In genomic region chrX:104013606-104014005, GRCh38 we compare ENCODE assay signal across 37 cellular contexts. TPM values are rescaled to one million over a fixed set of nuclear protein-coding genes. Genes with fewer than 3 reads are reported as not detected.
"Had no signal": no experiment of that assay in that cellular context is flagged by ENCODE, and none has a peak within 500 bp of the region (broad histone marks: within the 10 kb centered on the region; RNA-seq: fewer than 3 reads in every experiment).

H2BW1 (minus strand) TSS chrX:104013708; CDS start chrX:104013576, 132 bp downstream.

- ATAC-seq: activated CD4-positive, alpha-beta T cell treated with anti-CD3 and anti-CD28 coated beads for 36 hours; activated CD4-positive, CD25-positive, alpha-beta regulatory T cell treated with anti-CD3 and anti-CD28 coated beads, Interleukin-2, amount 50 U/mL, for 24 hours; activated CD8-positive, alpha-beta memory T cell treated with anti-CD3 and anti-CD28 coated beads, Interleukin-2, amount 10 ng/mL, durations not matched to agents 7 days and 5 days; activated CD8-positive, alpha-beta T cell treated with anti-CD3 and anti-CD28 coated beads, Interleukin-2, amount 10 ng/mL, durations not matched to agents 7 days and 5 days; activated naive CD8-positive, alpha-beta T cell treated with anti-CD3 and anti-CD28 coated beads, Interleukin-2, amount 50 U/mL, for 24 hours had no signal

- H3K27me3 Mint-ChIP-seq: activated CD4-positive, alpha-beta T cell treated with anti-CD3 and anti-CD28 coated beads, Interleukin-2, amount 10 ng/mL, durations not matched to agents 7 days and 5 days; activated CD8-positive, alpha-beta memory T cell treated with anti-CD3 and anti-CD28 coated beads, Interleukin-2, amount 10 ng/mL, durations not matched to agents 7 days and 5 days; activated naive CD4-positive, alpha-beta T cell treated with anti-CD3 and anti-CD28 coated beads, Interleukin-2, amount 10 ng/mL, durations not matched to agents 7 days and 5 days; activated naive CD8-positive, alpha-beta T cell; activated naive CD8-positive, alpha-beta T cell treated with anti-CD3 and anti-CD28 coated beads, Interleukin-2, amount 50 U/mL, for 24 hours had no signal

- H3K27me3 ChIP-seq: ascending aorta had no signal

- H3K27ac ChIP-seq: ascending aorta, breast epithelium, VCaP had no signal

- H3K36me3 ChIP-seq: ascending aorta, breast epithelium had no signal

- H3K27ac Mint-ChIP-seq: activated CD4-positive, alpha-beta memory T cell treated with anti-CD3 and anti-CD28 coated beads, Interleukin-2, amount 10 ng/mL, durations not matched to agents 7 days and 5 days; activated CD4-positive, alpha-beta T cell treated with anti-CD3 and anti-CD28 coated beads for 36 hours; activated CD4-positive, alpha-beta T cell treated with anti-CD3 and anti-CD28 coated beads, Interleukin-2, amount 10 ng/mL, durations not matched to agents 7 days and 5 days; activated CD8-positive, alpha-beta memory T cell treated with anti-CD3 and anti-CD28 coated beads, Interleukin-2, amount 10 ng/mL, durations not matched to agents 7 days and 5 days; activated CD8-positive, alpha-beta T cell treated with anti-CD3 and anti-CD28 coated beads, Interleukin-2, amount 10 ng/mL, durations not matched to agents 7 days and 5 days; activated naive CD4-positive, alpha-beta T cell treated with anti-CD3 and anti-CD28 coated beads, Interleukin-2, amount 10 ng/mL, durations not matched to agents 7 days and 5 days; activated naive CD4-positive, alpha-beta T cell treated with anti-CD3 and anti-CD28 coated beads, Interleukin-2, amount 50 U/mL, for 24 hours; activated naive CD8-positive, alpha-beta T cell; activated naive CD8-positive, alpha-beta T cell treated with anti-CD3 and anti-CD28 coated beads, Interleukin-2, amount 10 ng/mL, durations not matched to agents 7 days and 5 days; activated naive CD8-positive, alpha-beta T cell treated with anti-CD3 and anti-CD28 coated beads, Interleukin-2, amount 50 U/mL, for 24 hours; activated T-cell treated with anti-CD3 and anti-CD28 coated beads, Interleukin-2, amount 50 U/mL, for 24 hours; activated T-helper 2 cell treated with anti-CD3 and anti-CD28 coated beads, Interferon-gamma antibody, Interleukin-2, Interleukin-4, amounts not matched to agents 10 μg/mL and 5 μg/mL and 100 μg/mL, durations not matched to agents 14 hours and 24 hours and 36 hours; brain; T-helper 1 cell treated with Interleukin-12 subunit alpha and Interleukin-12 subunit beta and Interleukin-4 antibody, amounts not matched to agents 30 μg/mL and 1 μg/mL, for 36 hours; T-helper 2 cell treated with Interferon-gamma antibody and Interleukin-4, amounts not matched to agents 5 μg/mL and 100 μg/mL, for 36 hours had no signal

- H3K9me3 ChIP-seq: ascending aorta, breast epithelium had no signal

- H3K36me3 Mint-ChIP-seq: activated CD8-positive, alpha-beta memory T cell treated with anti-CD3 and anti-CD28 coated beads, Interleukin-2, amount 10 ng/mL, durations not matched to agents 7 days and 5 days; activated naive CD4-positive, alpha-beta T cell treated with anti-CD3 and anti-CD28 coated beads, Interleukin-2, amount 10 ng/mL, durations not matched to agents 7 days and 5 days; activated naive CD4-positive, alpha-beta T cell treated with anti-CD3 and anti-CD28 coated beads, Interleukin-2, amount 50 U/mL, for 24 hours; activated naive CD8-positive, alpha-beta T cell; activated naive CD8-positive, alpha-beta T cell treated with anti-CD3 and anti-CD28 coated beads, Interleukin-2, amount 10 ng/mL, durations not matched to agents 7 days and 5 days; brain had no signal

- H3K9me3 Mint-ChIP-seq: activated CD4-positive, alpha-beta memory T cell treated with anti-CD3 and anti-CD28 coated beads, Interleukin-2, amount 10 ng/mL, durations not matched to agents 7 days and 5 days; activated CD4-positive, alpha-beta T cell treated with anti-CD3 and anti-CD28 coated beads, Interleukin-2, amount 10 ng/mL, durations not matched to agents 7 days and 5 days; activated naive CD4-positive, alpha-beta T cell treated with anti-CD3 and anti-CD28 coated beads, Interleukin-2, amount 10 ng/mL, durations not matched to agents 7 days and 5 days; activated naive CD4-positive, alpha-beta T cell treated with anti-CD3 and anti-CD28 coated beads, Interleukin-2, amount 50 U/mL, for 24 hours; activated naive CD8-positive, alpha-beta T cell treated with anti-CD3 and anti-CD28 coated beads, Interleukin-2, amount 10 ng/mL, durations not matched to agents 7 days and 5 days; activated naive CD8-positive, alpha-beta T cell treated with anti-CD3 and anti-CD28 coated beads, Interleukin-2, amount 50 U/mL, for 24 hours; activated T-cell treated with anti-CD3 and anti-CD28 coated beads, Interleukin-2, amount 50 U/mL, for 24 hours; activated T-helper 2 cell treated with anti-CD3 and anti-CD28 coated beads, Interferon-gamma antibody, Interleukin-2, Interleukin-4, amounts not matched to agents 10 μg/mL and 5 μg/mL and 100 μg/mL, durations not matched to agents 14 hours and 24 hours and 36 hours; brain; T-helper 1 cell treated with Interleukin-12 subunit alpha and Interleukin-12 subunit beta and Interleukin-4 antibody, amounts not matched to agents 30 μg/mL and 1 μg/mL, for 36 hours; T-helper 2 cell treated with Interferon-gamma antibody and Interleukin-4, amounts not matched to agents 5 μg/mL and 100 μg/mL, for 36 hours had no signal

- H3K4me3 ChIP-seq: ascending aorta, breast epithelium had no signal

- H3K4me1 ChIP-seq: ascending aorta, breast epithelium had no signal

- H3K4me3 Mint-ChIP-seq: activated CD4-positive, alpha-beta memory T cell treated with anti-CD3 and anti-CD28 coated beads, Interleukin-2, amount 10 ng/mL, durations not matched to agents 7 days and 5 days; activated CD4-positive, alpha-beta T cell treated with anti-CD3 and anti-CD28 coated beads for 36 hours; activated CD4-positive, alpha-beta T cell treated with anti-CD3 and anti-CD28 coated beads, Interleukin-2, amount 10 ng/mL, durations not matched to agents 7 days and 5 days; activated CD8-positive, alpha-beta memory T cell treated with anti-CD3 and anti-CD28 coated beads, Interleukin-2, amount 10 ng/mL, durations not matched to agents 7 days and 5 days; activated CD8-positive, alpha-beta T cell treated with anti-CD3 and anti-CD28 coated beads, Interleukin-2, amount 10 ng/mL, durations not matched to agents 7 days and 5 days; activated naive CD4-positive, alpha-beta T cell treated with anti-CD3 and anti-CD28 coated beads, Interleukin-2, amount 10 ng/mL, durations not matched to agents 7 days and 5 days; activated naive CD4-positive, alpha-beta T cell treated with anti-CD3 and anti-CD28 coated beads, Interleukin-2, amount 50 U/mL, for 24 hours; activated naive CD8-positive, alpha-beta T cell; activated naive CD8-positive, alpha-beta T cell treated with anti-CD3 and anti-CD28 coated beads, Interleukin-2, amount 10 ng/mL, durations not matched to agents 7 days and 5 days; activated naive CD8-positive, alpha-beta T cell treated with anti-CD3 and anti-CD28 coated beads, Interleukin-2, amount 50 U/mL, for 24 hours; activated T-cell treated with anti-CD3 and anti-CD28 coated beads, Interleukin-2, amount 50 U/mL, for 24 hours; brain; T-helper 1 cell treated with Interleukin-12 subunit alpha and Interleukin-12 subunit beta and Interleukin-4 antibody, amounts not matched to agents 30 μg/mL and 1 μg/mL, for 36 hours; T-helper 2 cell treated with Interferon-gamma antibody and Interleukin-4, amounts not matched to agents 5 μg/mL and 100 μg/mL, for 36 hours had no signal

- DNase-seq: activated CD4-positive, alpha-beta memory T cell treated with anti-CD3 and anti-CD28 coated beads, Interleukin-2, amount 10 ng/mL, durations not matched to agents 7 days and 5 days; activated CD4-positive, alpha-beta T cell treated with anti-CD3 and anti-CD28 coated beads for 1 hour; activated CD4-positive, alpha-beta T cell treated with anti-CD3 and anti-CD28 coated beads for 36 hours; activated CD4-positive, alpha-beta T cell treated with anti-CD3 and anti-CD28 coated beads for 48 hours; activated CD4-positive, alpha-beta T cell treated with anti-CD3 and anti-CD28 coated beads, Interleukin-2, amount 10 ng/mL, durations not matched to agents 7 days and 5 days; activated CD4-positive, alpha-beta T cell treated with anti-CD3 and anti-CD28 coated beads, Interleukin-2, amount 50 U/mL, for 48 hours; activated CD4-positive, CD25-positive, alpha-beta regulatory T cell; activated CD8-positive, alpha-beta memory T cell treated with anti-CD3 and anti-CD28 coated beads for 24 hours; activated CD8-positive, alpha-beta memory T cell treated with anti-CD3 and anti-CD28 coated beads, Interleukin-2, amount 10 ng/mL, durations not matched to agents 7 days and 5 days; activated CD8-positive, alpha-beta memory T cell treated with anti-CD3 and anti-CD28 coated beads, Interleukin-2, amount 50 U/mL, for 48 hours; activated CD8-positive, alpha-beta T cell treated with anti-CD3 and anti-CD28 coated beads, Interleukin-2, amount 10 ng/mL, durations not matched to agents 7 days and 5 days; activated effector memory CD4-positive, alpha-beta T cell treated with Interleukin-2 at 50 U/mL for 16 hours; activated gamma-delta T cell; activated naive CD4-positive, alpha-beta T cell treated with anti-CD3 and anti-CD28 coated beads, Interleukin-2, amount 10 ng/mL, durations not matched to agents 7 days and 5 days; activated naive CD4-positive, alpha-beta T cell treated with Interleukin-2 at 50 U/mL for 16 hours; activated naive CD8-positive, alpha-beta T cell treated with anti-CD3 and anti-CD28 coated beads, Interleukin-2, amount 10 ng/mL, durations not matched to agents 7 days and 5 days; activated naive CD8-positive, alpha-beta T cell treated with anti-CD3 and anti-CD28 coated beads, Interleukin-2, amount 50 U/mL, for 24 hours; activated T-cell treated with anti-CD3 and anti-CD28 coated beads, Interleukin-2, amount 50 U/mL, for 24 hours; activated T-cell treated with anti-CD3 and anti-CD28 coated beads, Interleukin-2, amount 50 U/mL, for 48 hours; amygdala; central memory CD4-positive, alpha-beta T cell; T-helper 1 cell; T-helper 2 cell; T-helper 9 cell had no signal

- H3K4me1 Mint-ChIP-seq: activated CD4-positive, alpha-beta memory T cell treated with anti-CD3 and anti-CD28 coated beads, Interleukin-2, amount 10 ng/mL, durations not matched to agents 7 days and 5 days; activated CD4-positive, alpha-beta T cell treated with anti-CD3 and anti-CD28 coated beads for 36 hours; activated CD4-positive, alpha-beta T cell treated with anti-CD3 and anti-CD28 coated beads, Interleukin-2, amount 10 ng/mL, durations not matched to agents 7 days and 5 days; activated CD8-positive, alpha-beta memory T cell treated with anti-CD3 and anti-CD28 coated beads, Interleukin-2, amount 10 ng/mL, durations not matched to agents 7 days and 5 days; activated naive CD4-positive, alpha-beta T cell treated with anti-CD3 and anti-CD28 coated beads, Interleukin-2, amount 10 ng/mL, durations not matched to agents 7 days and 5 days; activated naive CD4-positive, alpha-beta T cell treated with anti-CD3 and anti-CD28 coated beads, Interleukin-2, amount 50 U/mL, for 24 hours; activated naive CD8-positive, alpha-beta T cell treated with anti-CD3 and anti-CD28 coated beads, Interleukin-2, amount 10 ng/mL, durations not matched to agents 7 days and 5 days; activated naive CD8-positive, alpha-beta T cell treated with anti-CD3 and anti-CD28 coated beads, Interleukin-2, amount 50 U/mL, for 24 hours; brain had no signal

RNA-seq across cellular contexts. Expression of gene H2BW1, which starts in this region (rescaled TPM):
- total RNA-seq: activated CD4-positive, alpha-beta memory T cell treated with anti-CD3 and anti-CD28 coated beads, Interleukin-2, amount 10 ng/mL, durations not matched to agents 7 days and 5 days; activated CD4-positive, alpha-beta T cell treated with anti-CD3 and anti-CD28 coated beads for 36 hours; activated CD4-positive, alpha-beta T cell treated with anti-CD3 and anti-CD28 coated beads, Interleukin-2, amount 10 ng/mL, durations not matched to agents 7 days and 5 days; activated CD8-positive, alpha-beta memory T cell treated with anti-CD3 and anti-CD28 coated beads, Interleukin-2, amount 10 ng/mL, durations not matched to agents 7 days and 5 days; activated CD8-positive, alpha-beta T cell treated with anti-CD3 and anti-CD28 coated beads, Interleukin-2, amount 10 ng/mL, durations not matched to agents 7 days and 5 days; activated naive CD8-positive, alpha-beta T cell treated with anti-CD3 and anti-CD28 coated beads, Interleukin-2, amount 10 ng/mL, durations not matched to agents 7 days and 5 days; activated T-helper 2 cell treated with anti-CD3 and anti-CD28 coated beads, Interferon-gamma antibody, Interleukin-2, Interleukin-4, amounts not matched to agents 10 μg/mL and 5 μg/mL and 100 μg/mL, durations not matched to agents 14 hours and 24 hours and 36 hours; ascending aorta; breast epithelium; cardiac septum; cerebellum had no signal
- polyA plus RNA-seq: adipose tissue had no signal
